In the genomic region with DNA sequence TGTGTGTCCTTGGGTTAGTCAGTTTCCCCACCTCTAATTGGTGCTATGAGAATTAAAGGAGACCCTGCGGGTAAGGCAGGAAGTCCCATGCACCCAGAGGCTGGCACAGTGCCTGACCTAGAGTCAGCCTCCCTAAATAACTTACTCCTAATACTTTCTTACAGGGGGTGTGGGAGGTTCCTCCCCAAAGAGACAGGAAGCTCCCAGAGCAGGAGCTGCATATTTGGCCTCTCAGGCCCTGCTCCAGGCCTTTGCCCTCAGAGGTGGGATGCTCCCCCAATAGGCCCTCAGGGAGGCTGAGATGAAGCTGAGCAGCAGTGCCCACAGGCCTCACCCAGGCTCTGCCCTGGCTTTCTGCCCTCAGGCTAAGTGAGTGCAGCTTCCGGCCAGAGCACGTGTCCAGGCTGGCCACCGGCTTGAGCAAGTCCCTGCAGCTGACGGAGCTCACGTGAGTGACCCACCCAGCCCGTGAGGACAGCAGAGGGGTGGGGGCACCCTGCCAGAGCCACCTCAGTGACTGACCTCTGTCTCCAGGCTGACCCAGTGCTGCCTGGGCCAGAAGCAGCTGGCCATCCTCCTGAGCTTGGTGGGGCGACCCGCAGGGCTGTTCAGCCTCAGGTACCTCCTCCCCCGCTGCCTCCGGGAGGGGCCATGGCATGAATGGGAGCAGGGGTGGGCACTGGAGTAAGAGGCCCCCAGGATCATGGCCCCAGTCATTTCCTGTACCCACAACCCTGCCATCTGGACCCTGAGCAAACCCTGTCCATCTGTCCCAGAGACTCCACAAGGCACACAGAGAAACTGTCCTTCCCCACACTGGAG, we compare ENCODE assay signal across 8 cellular contexts. TPM values are rescaled to one million over a fixed set of nuclear protein-coding genes. Genes with fewer than 3 reads are reported as not detected.
DNase-seq lines count a peak whose midpoint lies in the region; ATAC-seq and TF ChIP-seq lines count a peak whose summit lies in the region.

No MANE protein-coding gene starts in this region.

- H3K27ac ChIP-seq in GM23338 (ENCODE audit: low read depth) = no peak overlapping the region

- no peaks in the 10 kb centered on the region for H3K9me3 Mint-ChIP-seq in activated CD4-positive, alpha-beta T cell treated with anti-CD3 and anti-CD28 coated beads, Interleukin-2, amount 10 ng/mL, durations not matched to agents 24 days and 14 days
- H3K9me3 Mint-ChIP-seq in activated T-helper 17 cell treated with anti-CD3 and anti-CD28 coated beads, Interleukin-2, amount 50 U/mL, for 72 hours = no peaks in the 10 kb centered on the region
- H3K9me3 Mint-ChIP-seq in immature natural killer cell = no peaks in the 10 kb centered on the region
- no peaks in the 10 kb centered on the region for H3K9me3 Mint-ChIP-seq in GM23338

- H3K4me1 Mint-ChIP-seq in activated CD4-positive, alpha-beta T cell treated with anti-CD3 and anti-CD28 coated beads, Interleukin-2, amount 10 ng/mL, durations not matched to agents 24 days and 14 days = peaks cover 6% of the 10 kb centered on the region
- H3K4me1 Mint-ChIP-seq in activated T-helper 17 cell treated with anti-CD3 and anti-CD28 coated beads, Interleukin-2, amount 50 U/mL, for 72 hours = peaks cover 7% of the 10 kb centered on the region
- peaks cover 9 to 24% of the 10 kb centered on the region in 2 donors for H3K4me1 Mint-ChIP-seq in immature natural killer cell
- H3K4me1 Mint-ChIP-seq in GM23338 = no peaks in the 10 kb centered on the region

- H3K36me3 ChIP-seq in GM23338 (ENCODE audit: insufficient read depth) = no peaks in the 10 kb centered on the region

- H3K27me3 ChIP-seq in GM23338 (ENCODE audit: insufficient read depth) = no peaks in the 10 kb centered on the region

- no peaks in the 10 kb centered on the region for H3K79me2 ChIP-seq in GM23338 (replicated peaks; ENCODE audit: insufficient read depth)

- peak overlapping the region; percentile 35 for H3K27ac Mint-ChIP-seq in activated CD4-positive, alpha-beta T cell treated with anti-CD3 and anti-CD28 coated beads, Interleukin-2, amount 10 ng/mL, durations not matched to agents 24 days and 14 days
- peak overlapping the region; percentile 74 for H3K27ac Mint-ChIP-seq in activated T-helper 17 cell treated with anti-CD3 and anti-CD28 coated beads, Interleukin-2, amount 50 U/mL, for 72 hours
- peak overlapping the region in 4 of 6 donors; percentile 46 to 65 (median 64) for H3K27ac Mint-ChIP-seq in immature natural killer cell
- H3K27ac Mint-ChIP-seq in GM23338 = no peak overlapping the region

- no peak for TF ChIP-seq CTCF in GM23338 (conservative IDR thresholded peaks at IDR 0.05; ENCODE audit: low read depth in 2 of 2)

- H3K9me2 ChIP-seq in GM23338 (ENCODE audit: insufficient read depth) = no peaks in the 10 kb centered on the region

- DNase-seq in activated CD4-positive, alpha-beta T cell treated with anti-CD3 and anti-CD28 coated beads, Interleukin-2, amount 10 ng/mL, durations not matched to agents 24 days and 14 days = no peak
- no peak for DNase-seq in activated CD4-positive, alpha-beta T cell treated with anti-CD3 and anti-CD28 coated beads for 48 hours
- DNase-seq in immature natural killer cell (no peak), stromal cell of bone marrow (ENCODE audit: low read depth) (peak; percentile 47), NCI-H2227 (lab: John Stamatoyannopoulos, UW; ENCODE audit: unreplicated experiment) (no peak), middle frontal gyrus (ENCODE audit: extremely low spot score, low spot score) (no peak), GM23338 (ENCODE audit: low spot score) (no peak)

- intact Hi-C loops in activated CD4-positive, alpha-beta T cell treated with anti-CD3 and anti-CD28 coated beads, Interleukin-2, amount 10 ng/mL, durations not matched to agents 24 days and 14 days (cut with micrococcal nuclease) = no loop called here

- no peak for ATAC-seq in activated T-helper 17 cell treated with anti-CD3 and anti-CD28 coated beads, Interleukin-2, amount 50 U/mL, for 72 hours (replicated peaks)
- no peak; the same call in 2 of the 3 replicates for ATAC-seq in GM23338

- no peaks in the 10 kb centered on the region for H3F3A ChIP-seq in GM23338 (replicated peaks; ENCODE audit: low read depth)

- no peak overlapping the region for H3K4me3 Mint-ChIP-seq in activated CD4-positive, alpha-beta T cell treated with anti-CD3 and anti-CD28 coated beads, Interleukin-2, amount 10 ng/mL, durations not matched to agents 24 days and 14 days
- H3K4me3 Mint-ChIP-seq in activated T-helper 17 cell treated with anti-CD3 and anti-CD28 coated beads, Interleukin-2, amount 50 U/mL, for 72 hours = no peak overlapping the region
- no peak overlapping the region for H3K4me3 Mint-ChIP-seq in immature natural killer cell
- H3K4me3 Mint-ChIP-seq in GM23338 = no peak overlapping the region

- H3K4me1 ChIP-seq in GM23338 (ENCODE audit: insufficient read depth) = no peaks in the 10 kb centered on the region

- H3K4me2 ChIP-seq in GM23338 = no peak overlapping the region

- H2AFZ ChIP-seq in GM23338 = no peak overlapping the region

- no peaks in the 10 kb centered on the region for H4K20me1 ChIP-seq in GM23338 (replicated peaks; ENCODE audit: insufficient read depth)

- H3K4me3 ChIP-seq in GM23338 = no peak overlapping the region

- H3K27me3 Mint-ChIP-seq in activated CD4-positive, alpha-beta T cell treated with anti-CD3 and anti-CD28 coated beads, Interleukin-2, amount 10 ng/mL, durations not matched to agents 24 days and 14 days = no peaks in the 10 kb centered on the region
- H3K27me3 Mint-ChIP-seq in activated T-helper 17 cell treated with anti-CD3 and anti-CD28 coated beads, Interleukin-2, amount 50 U/mL, for 72 hours = no peaks in the 10 kb centered on the region
- peaks cover 0 to 11% (median 5%) of the 10 kb centered on the region in 3 donors for H3K27me3 Mint-ChIP-seq in immature natural killer cell (ENCODE audit: low read depth in 3 of 3)
- peaks cover 11% of the 10 kb centered on the region for H3K27me3 Mint-ChIP-seq in GM23338 (ENCODE audit: insufficient read depth, low read depth, poor library complexity)

- H3K36me3 Mint-ChIP-seq in activated CD4-positive, alpha-beta T cell treated with anti-CD3 and anti-CD28 coated beads, Interleukin-2, amount 10 ng/mL, durations not matched to agents 24 days and 14 days (ENCODE audit: low read depth) = peaks cover 40% of the 10 kb centered on the region
- peaks cover 75% of the 10 kb centered on the region for H3K36me3 Mint-ChIP-seq in activated T-helper 17 cell treated with anti-CD3 and anti-CD28 coated beads, Interleukin-2, amount 50 U/mL, for 72 hours (ENCODE audit: low read depth)
- peaks cover 22 to 46% (median 22%) of the 10 kb centered on the region in 3 donors for H3K36me3 Mint-ChIP-seq in immature natural killer cell
- H3K36me3 Mint-ChIP-seq in GM23338 (ENCODE audit: low read depth) = no peaks in the 10 kb centered on the region

TF ChIP-seq in GM23338, 12 proteins besides CTCF, POLR2A, EP300 and RAD21 (continues in another document):
- TF ChIP-seq EZH2 (IDR thresholded peaks at IDR 0.05; ENCODE audit: low read depth, unreplicated experiment) (no peak), POLR2AphosphoS5 (IDR thresholded peaks at IDR 0.05; ENCODE audit: low read depth) (no peak), CREB1 (CRISPR knock-in tag; IDR thresholded peaks at IDR 0.05; ENCODE audit: low read depth) (no peak), STAT1 (IDR thresholded peaks at IDR 0.05; ENCODE audit: unreplicated experiment) (no peak), ZNF114 (CRISPR knock-in tag; IDR thresholded peaks at IDR 0.05) (no peak)
- TF ChIP-seq, protein P1, sequence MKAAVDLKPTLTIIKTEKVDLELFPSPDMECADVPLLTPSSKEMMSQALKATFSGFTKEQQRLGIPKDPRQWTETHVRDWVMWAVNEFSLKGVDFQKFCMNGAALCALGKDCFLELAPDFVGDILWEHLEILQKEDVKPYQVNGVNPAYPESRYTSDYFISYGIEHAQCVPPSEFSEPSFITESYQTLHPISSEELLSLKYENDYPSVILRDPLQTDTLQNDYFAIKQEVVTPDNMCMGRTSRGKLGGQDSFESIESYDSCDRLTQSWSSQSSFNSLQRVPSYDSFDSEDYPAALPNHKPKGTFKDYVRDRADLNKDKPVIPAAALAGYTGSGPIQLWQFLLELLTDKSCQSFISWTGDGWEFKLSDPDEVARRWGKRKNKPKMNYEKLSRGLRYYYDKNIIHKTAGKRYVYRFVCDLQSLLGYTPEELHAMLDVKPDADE (IDR thresholded peaks at IDR 0.05) = no peak

RNA-seq across cellular contexts. Expression of a gene that starts 31.1 kb away (rescaled TPM):
- total RNA-seq in activated CD4-positive, alpha-beta T cell treated with anti-CD3 and anti-CD28 coated beads, Interleukin-2, amount 10 ng/mL, durations not matched to agents 24 days and 14 days = 6.3 and 6.4 TPM in 2 replicates
- 1 to 10 TPM; 3.8 to 4.4 TPM for total RNA-seq in activated T-helper 17 cell treated with anti-CD3 and anti-CD28 coated beads, Interleukin-2, amount 50 U/mL, for 72 hours
- polyA plus RNA-seq in immature natural killer cell (10 to 100 TPM in 1 of 3 donors, 1 to 10 TPM in 2; 2.4 to 10.8 (median 5.8) TPM), GM23338 (2016; fragmentation: Nextera tagmentation; extraction: Ambion mirVana) (7.1 and 9.5 TPM in 2 replicates)
- 11.3 and 14.2 TPM in 2 replicates for total RNA-seq in GM23338 (2014; rRNA removed; shearing (Covaris generic))
